ENCODE assay signal across 16 cellular contexts in genomic region chr11:24885580-24886173, GRCh38.
A peak's percentile ranks its signal among the peaks of the same experiment; 100 is the strongest.
DNase-seq lines count a peak whose midpoint lies in the region; ATAC-seq, FAIRE-seq and TF ChIP-seq lines count a peak whose summit lies in the region.
"Had no signal": no experiment of that assay in that cellular context is flagged by ENCODE, and none has a peak within 500 bp of the region (broad histone marks: within the 10 kb centered on the region; RNA-seq: fewer than 3 reads in every experiment).

No MANE protein-coding gene starts in this region.

- H3K27me3 Mint-ChIP-seq in activated T-helper 2 cell treated with anti-CD3 and anti-CD28 coated beads, Interferon-gamma antibody, Interleukin-2, Interleukin-4, amounts not matched to agents 10 μg/mL and 5 μg/mL and 100 μg/mL, durations not matched to agents 14 hours and 24 hours and 36 hours (ENCODE audit: low read depth), result no peaks in the 10 kb centered on the region
- H3K27me3 Mint-ChIP-seq: B cell; CD4-positive, alpha-beta T cell had no signal

- no peaks in the 10 kb centered on the region for H3K9me3 ChIP-seq in pancreas
- H3K9me3 ChIP-seq: HAP-1 had no signal

- H3K4me1 Mint-ChIP-seq in activated T-helper 2 cell treated with anti-CD3 and anti-CD28 coated beads, Interferon-gamma antibody, Interleukin-2, Interleukin-4, amounts not matched to agents 10 μg/mL and 5 μg/mL and 100 μg/mL, durations not matched to agents 14 hours and 24 hours and 36 hours (ENCODE audit: low read depth), result no peaks in the 10 kb centered on the region
- H3K4me1 Mint-ChIP-seq: B cell had no signal

- peak overlapping the region; percentile 69 for H3K27ac ChIP-seq in VCaP
- no peak overlapping the region for H3K27ac ChIP-seq in pancreas

- H3K36me3 ChIP-seq in pancreas, result no peaks in the 10 kb centered on the region
- H3K36me3 ChIP-seq: HAP-1 had no signal

- H3K27ac Mint-ChIP-seq in activated T-helper 2 cell treated with anti-CD3 and anti-CD28 coated beads, Interferon-gamma antibody, Interleukin-2, Interleukin-4, amounts not matched to agents 10 μg/mL and 5 μg/mL and 100 μg/mL, durations not matched to agents 14 hours and 24 hours and 36 hours, result no peak overlapping the region
- H3K27ac Mint-ChIP-seq: B cell; CD4-positive, alpha-beta T cell had no signal

- TF ChIP-seq CTCF in VCaP (conservative IDR thresholded peaks at IDR 0.05) (no peak), pancreas (IDR thresholded peaks at IDR 0.05) (no peak)

- H3K4me1 ChIP-seq in pancreas, result peaks cover 0 to 15% (median 14%) of the 10 kb centered on the region in 3 donors
- H3K4me1 ChIP-seq: HAP-1 had no signal

- ATAC-seq in pancreas, result peak; percentile 80 to 90 (median 87)

- 28 to 31% methylated on average over 4 of the region's 4 CpGs for WGBS in pancreas, 2 donors

- FAIRE-seq in pancreas (lab: Jason Lieb, UNC), result no peak
- FAIRE-seq: GM19239, H1 had no signal

- peak; percentile 10 for DNase-seq in NCI-H345 (lab: John Stamatoyannopoulos, UW)
- no peak for DNase-seq in NCI-H345 treated with DMSO at 0.1 percent for 48 hours (lab: John Stamatoyannopoulos, UW; ENCODE audit: unreplicated experiment)
- peak; percentile 14 for DNase-seq in NCI-H774 (lab: John Stamatoyannopoulos, UW)
- DNase-seq in pancreas, result peak in 1 of 6 donors; percentile 9
- no peak for DNase-seq in activated T-helper 2 cell treated with anti-CD3 and anti-CD28 coated beads, Interferon-gamma antibody, Interleukin-2, Interleukin-4, amounts not matched to agents 10 μg/mL and 5 μg/mL and 100 μg/mL, durations not matched to agents 14 hours and 24 hours and 36 hours (ENCODE audit: low spot score)
- no peak for DNase-seq in NCI-H1048 (lab: John Stamatoyannopoulos, UW)
- DNase-seq in stimulated activated CD4-positive, alpha-beta T cell treated with anti-CD3 and anti-CD28 coated beads, Interleukin-12 subunit alpha, Interleukin-12 subunit beta, amount 100 ng/mL, for 4 hours, result no peak
- DNase-seq: C1 segment of cervical spinal cord; CD4-positive, alpha-beta T cell; DND-41; GDM1 had no signal

- no peaks in the 10 kb centered on the region for H3K36me3 Mint-ChIP-seq in activated T-helper 2 cell treated with anti-CD3 and anti-CD28 coated beads, Interferon-gamma antibody, Interleukin-2, Interleukin-4, amounts not matched to agents 10 μg/mL and 5 μg/mL and 100 μg/mL, durations not matched to agents 14 hours and 24 hours and 36 hours (ENCODE audit: low read depth)

- no peaks in the 10 kb centered on the region for H3K27me3 ChIP-seq in pancreas

- peaks cover 29% of the 10 kb centered on the region for H3K9me3 Mint-ChIP-seq in activated T-helper 2 cell treated with anti-CD3 and anti-CD28 coated beads, Interferon-gamma antibody, Interleukin-2, Interleukin-4, amounts not matched to agents 10 μg/mL and 5 μg/mL and 100 μg/mL, durations not matched to agents 14 hours and 24 hours and 36 hours

- intact Hi-C loops in pancreas (cut with DNase I), result no loop called here
- intact Hi-C loops in activated T-helper 2 cell treated with anti-CD3 and anti-CD28 coated beads, Interferon-gamma antibody, Interleukin-2, Interleukin-4, amounts not matched to agents 10 μg/mL and 5 μg/mL and 100 μg/mL, durations not matched to agents 14 hours and 24 hours and 36 hours (cut with micrococcal nuclease), result no loop called here

- no peak overlapping the region for H3K4me3 Mint-ChIP-seq in activated T-helper 2 cell treated with anti-CD3 and anti-CD28 coated beads, Interferon-gamma antibody, Interleukin-2, Interleukin-4, amounts not matched to agents 10 μg/mL and 5 μg/mL and 100 μg/mL, durations not matched to agents 14 hours and 24 hours and 36 hours (ENCODE audit: low read depth)
- H3K4me3 Mint-ChIP-seq: B cell; CD4-positive, alpha-beta T cell had no signal

- H3K4me3 ChIP-seq in pancreas, result no peak overlapping the region
- H3K4me3 ChIP-seq: HAP-1 had no signal

Comparison
In these comparisons a context has a peak if more than half of its experiments do, and no peak if none do; other contexts are left out.
1. DNase-seq: peak in NCI-H345 (single experiment) and NCI-H774 (single experiment); none in NCI-H345 treated with DMSO at 0.1 percent for 48 hours (single experiment), activated T-helper 2 cell treated with anti-CD3 and anti-CD28 coated beads, Interferon-gamma antibody, Interleukin-2, Interleukin-4, amounts not matched to agents 10 μg/mL and 5 μg/mL and 100 μg/mL, durations not matched to agents 14 hours and 24 hours and 36 hours (single experiment), NCI-H1048 (single experiment) and stimulated activated CD4-positive, alpha-beta T cell treated with anti-CD3 and anti-CD28 coated beads, Interleukin-12 subunit alpha, Interleukin-12 subunit beta, amount 100 ng/mL, for 4 hours (single experiment).